ENCODE assay signal across 1 cellular context in genomic region chr18:6661692-6662415, GRCh38.
TF ChIP-seq lines count a peak whose summit lies in the region.

No MANE protein-coding gene starts in this region.

TF ChIP-seq in SK-N-SH treated with all-trans-retinoic acid at 6 μM for 48 hours, 23 proteins besides CTCF, POLR2A, EP300 and RAD21 (continued from another document):
- TF ChIP-seq GLIS3 (CRISPR knock-in tag; IDR thresholded peaks at IDR 0.05) (no peak), ZFP3 (CRISPR knock-in tag; IDR thresholded peaks at IDR 0.05) (no peak)
